17 cellular contexts compared by ENCODE assay signal in genomic region chr1:8219530-8219929, GRCh38.
"Had no signal": no experiment of that assay in that cellular context is flagged by ENCODE, and none has a peak within 500 bp of the region (broad histone marks: within the 10 kb centered on the region; RNA-seq: fewer than 3 reads in every experiment).

No MANE protein-coding gene starts in this region.

- H3K27me3 ChIP-seq: body of pancreas, gastrocnemius medialis, tibial nerve had no signal

- H3K27ac ChIP-seq: body of pancreas, gastrocnemius medialis, left ventricle myocardium inferior, tibial nerve had no signal

- H3K9me3 ChIP-seq: body of pancreas, gastrocnemius medialis, left ventricle myocardium inferior, tibial nerve had no signal

- ATAC-seq: activated T-cell treated with anti-CD3 and anti-CD28 coated beads, Interleukin-2, amount 50 U/mL, for 72 hours; body of pancreas had no signal

- DNase-seq: activated CD4-positive, alpha-beta T cell treated with anti-CD3 and anti-CD28 coated beads, Interleukin-2, amount 50 U/mL, for 4 hours; activated CD4-positive, CD25-positive, alpha-beta regulatory T cell; activated naive CD4-positive, alpha-beta T cell treated with Interleukin-2 at 50 U/mL for 16 hours; activated T-cell treated with anti-CD3 and anti-CD28 coated beads for 4 hours; anterior cingulate cortex; body of pancreas; gastrocnemius medialis; glutamatergic neuron; left ventricle myocardium inferior; stimulated activated CD4-positive, alpha-beta T cell treated with anti-CD3 and anti-CD28 coated beads, Interleukin-12 subunit alpha, Interleukin-12 subunit beta, amount 100 ng/mL, for 4 hours; stimulated activated CD4-positive, alpha-beta T cell treated with anti-CD3 and anti-CD28 coated beads, Interleukin-4, amount 100 ng/mL, for 4 hours; stimulated activated naive CD4-positive, alpha-beta T cell had no signal

- FAIRE-seq: endothelial cell of umbilical vein, islet of Langerhans had no signal

- H3K4me3 ChIP-seq: body of pancreas, gastrocnemius medialis, left ventricle myocardium inferior, skin epidermis, tibial nerve had no signal

- H3K36me3 ChIP-seq: gastrocnemius medialis, left ventricle myocardium inferior, tibial nerve had no signal
